In genomic region chr5:141414548-141415271, GRCh38 we compare ENCODE assay signal across 7 cellular contexts. TPM values are rescaled to one million over a fixed set of nuclear protein-coding genes. Genes with fewer than 3 reads are reported as not detected.
A peak's percentile ranks its signal among the peaks of the same experiment; 100 is the strongest.
DNase-seq lines count a peak whose midpoint lies in the region; ATAC-seq and TF ChIP-seq lines count a peak whose summit lies in the region.
"Not testable (repeated sequence)": the region's sequence is repeated elsewhere in the genome, so short reads cannot be mapped to it uniquely, and the experiment has no call there.

No MANE protein-coding gene starts in this region.

- H3K4me1 Mint-ChIP-seq in activated CD8-positive, alpha-beta T cell treated with anti-CD3 and anti-CD28 coated beads, Interleukin-2, amount 10 ng/mL, durations not matched to agents 7 days and 5 days (ENCODE audit: low read depth) = peaks cover 24% of the 10 kb centered on the region
- peaks cover 22% of the 10 kb centered on the region for H3K4me1 Mint-ChIP-seq in activated naive CD8-positive, alpha-beta T cell (ENCODE audit: low read depth)
- peaks cover 10 to 22% of the 10 kb centered on the region in 2 donors for H3K4me1 Mint-ChIP-seq in effector memory CD8-positive, alpha-beta T cell (ENCODE audit: low read depth in 2 of 2)
- H3K4me1 Mint-ChIP-seq in stimulated activated naive CD8-positive, alpha-beta T cell treated with anti-CD3 and anti-CD28 coated beads, Interleukin-15, amount 100 ng/mL, for 72 hours = peaks cover 35% of the 10 kb centered on the region

- H3K9me3 ChIP-seq in muscle layer of duodenum (ENCODE audit: control insufficient read depth in 1 of 2, low read length in 2 of 2) = peaks cover 49 to 78% of the 10 kb centered on the region in 2 donors
- H3K9me3 ChIP-seq in neural cell (ENCODE audit: low read length) = peaks cover 81% of the 10 kb centered on the region

- peak overlapping the region; percentile 10 for H3K4me3 Mint-ChIP-seq in activated CD8-positive, alpha-beta T cell treated with anti-CD3 and anti-CD28 coated beads, Interleukin-2, amount 10 ng/mL, durations not matched to agents 7 days and 5 days
- H3K4me3 Mint-ChIP-seq in activated naive CD8-positive, alpha-beta T cell = peak overlapping the region; percentile 89
- H3K4me3 Mint-ChIP-seq in effector memory CD8-positive, alpha-beta T cell = peak overlapping the region; percentile 7 to 43
- H3K4me3 Mint-ChIP-seq in stimulated activated naive CD8-positive, alpha-beta T cell treated with anti-CD3 and anti-CD28 coated beads, Interleukin-15, amount 100 ng/mL, for 72 hours = peak overlapping the region; percentile 39 to 55

- not testable (repeated sequence) for ATAC-seq in activated CD8-positive, alpha-beta T cell treated with anti-CD3 and anti-CD28 coated beads, Interleukin-2, amount 10 ng/mL, durations not matched to agents 7 days and 5 days; effector memory CD8-positive, alpha-beta T cell (replicated peaks); stimulated activated naive CD8-positive, alpha-beta T cell treated with anti-CD3 and anti-CD28 coated beads, Interleukin-15, amount 100 ng/mL, for 72 hours

- not testable (repeated sequence) for H3K4me1 ChIP-seq in muscle layer of duodenum (ENCODE audit: control insufficient read depth in 1 of 2, insufficient read depth in 2 of 2, low read length in 2 of 2)

- CTCF ChIA-PET in activated CD8-positive, alpha-beta T cell treated with anti-CD3 and anti-CD28 coated beads, Interleukin-2, amount 10 ng/mL, durations not matched to agents 7 days and 5 days (lab: Charles Lee) = interaction anchor here (1.2 to 4.1 kb wide), 6 partner anchors 16 to 110 kb away, joined by 7 to 36 read pairs (median 16); partner anchors contain the start of genes PCDHGA12, PCDHGB4, PCDHGB5 and TAF7

- DNase-seq in GM06990 (ENCODE audit: extremely low read depth, insufficient read length); activated CD8-positive, alpha-beta T cell treated with anti-CD3 and anti-CD28 coated beads, Interleukin-2, amount 10 ng/mL, durations not matched to agents 7 days and 5 days; effector memory CD8-positive, alpha-beta T cell; stimulated activated naive CD8-positive, alpha-beta T cell treated with anti-CD3 and anti-CD28 coated beads, Interleukin-15, amount 100 ng/mL, for 72 hours: not testable (repeated sequence)

- H3K27me3 ChIP-seq in GM06990 (replicated peaks; ENCODE audit: control insufficient read depth, insufficient read depth, low read length); muscle layer of duodenum (ENCODE audit: low read depth, low read length); neural cell (ENCODE audit: insufficient read depth, low read depth, low read length): not testable (repeated sequence)

- not testable (repeated sequence) for H3K4me2 ChIP-seq in neural cell (ENCODE audit: low read length)

- H3K27ac Mint-ChIP-seq in activated CD8-positive, alpha-beta T cell treated with anti-CD3 and anti-CD28 coated beads, Interleukin-2, amount 10 ng/mL, durations not matched to agents 7 days and 5 days; activated naive CD8-positive, alpha-beta T cell; effector memory CD8-positive, alpha-beta T cell; stimulated activated naive CD8-positive, alpha-beta T cell treated with anti-CD3 and anti-CD28 coated beads, Interleukin-15, amount 100 ng/mL, for 72 hours: not testable (repeated sequence)

- not testable (repeated sequence) for H3K27ac ChIP-seq in muscle layer of duodenum (ENCODE audit: low read length); neural cell (ENCODE audit: low read length)

- H3K79me2 ChIP-seq in neural cell (replicated peaks; ENCODE audit: insufficient read depth, low read length) = peaks cover 70% of the 10 kb centered on the region

- H2AFZ ChIP-seq in neural cell (ENCODE audit: low read depth, low read length) = not testable (repeated sequence)

- not testable (repeated sequence) for H3F3A ChIP-seq in neural cell (ENCODE audit: insufficient read depth, low read length, poor library complexity, severe bottlenecking)

- peaks cover 21% of the 10 kb centered on the region for H3K36me3 Mint-ChIP-seq in activated CD8-positive, alpha-beta T cell treated with anti-CD3 and anti-CD28 coated beads, Interleukin-2, amount 10 ng/mL, durations not matched to agents 7 days and 5 days (ENCODE audit: low read depth)
- H3K36me3 Mint-ChIP-seq in activated naive CD8-positive, alpha-beta T cell = peaks cover 27% of the 10 kb centered on the region
- peaks cover 18% of the 10 kb centered on the region for H3K36me3 Mint-ChIP-seq in effector memory CD8-positive, alpha-beta T cell (ENCODE audit: insufficient read depth)

- peaks cover 60% of the 10 kb centered on the region for H3K27me3 Mint-ChIP-seq in activated CD8-positive, alpha-beta T cell treated with anti-CD3 and anti-CD28 coated beads, Interleukin-2, amount 10 ng/mL, durations not matched to agents 7 days and 5 days (ENCODE audit: low read depth)
- H3K27me3 Mint-ChIP-seq in activated naive CD8-positive, alpha-beta T cell = peaks cover 49% of the 10 kb centered on the region
- peaks cover 61 to 77% of the 10 kb centered on the region in 2 donors for H3K27me3 Mint-ChIP-seq in effector memory CD8-positive, alpha-beta T cell
- H3K27me3 Mint-ChIP-seq in stimulated activated naive CD8-positive, alpha-beta T cell treated with anti-CD3 and anti-CD28 coated beads, Interleukin-15, amount 100 ng/mL, for 72 hours = peaks cover 82% of the 10 kb centered on the region

- not testable (repeated sequence) for TF ChIP-seq RAD21 in neural cell (conservative IDR thresholded peaks at IDR 0.05)

- H3K4me3 ChIP-seq in GM06990 (replicated peaks; ENCODE audit: low read depth, low read length) (peak overlapping the region; percentile 39; the same call in 1 of the 2 replicates), muscle layer of duodenum (ENCODE audit: low read depth in 1 of 2, low read length in 2 of 2) (peak overlapping the region; percentile 17 to 70), neural cell (ENCODE audit: low read length) (peak overlapping the region; percentile 66)

- POLR2A ChIA-PET in activated CD8-positive, alpha-beta T cell treated with anti-CD3 and anti-CD28 coated beads, Interleukin-2, amount 10 ng/mL, durations not matched to agents 7 days and 5 days (lab: Charles Lee) = not testable (repeated sequence)

- TF ChIP-seq EP300 in neural cell (conservative IDR thresholded peaks at IDR 0.05; ENCODE audit: poor library complexity, severe bottlenecking) = not testable (repeated sequence)

- peaks cover 23% of the 10 kb centered on the region for H3K9me3 Mint-ChIP-seq in activated CD8-positive, alpha-beta T cell treated with anti-CD3 and anti-CD28 coated beads, Interleukin-2, amount 10 ng/mL, durations not matched to agents 7 days and 5 days (ENCODE audit: insufficient read depth)
- H3K9me3 Mint-ChIP-seq in activated naive CD8-positive, alpha-beta T cell (ENCODE audit: low read depth) = peaks cover 14% of the 10 kb centered on the region
- H3K9me3 Mint-ChIP-seq in effector memory CD8-positive, alpha-beta T cell = peaks cover 7 to 19% of the 10 kb centered on the region in 2 donors
- peaks cover 12 to 26% of the 10 kb centered on the region in 2 donors for H3K9me3 Mint-ChIP-seq in stimulated activated naive CD8-positive, alpha-beta T cell treated with anti-CD3 and anti-CD28 coated beads, Interleukin-15, amount 100 ng/mL, for 72 hours

- not testable (repeated sequence) for H3K36me3 ChIP-seq in GM06990 (ENCODE audit: control insufficient read depth, insufficient read depth, low read length)
- H3K36me3 ChIP-seq in muscle layer of duodenum (ENCODE audit: control insufficient read depth in 1 of 2, insufficient read depth in 2 of 2, low read length in 2 of 2) (peaks cover 0 to 17% of the 10 kb centered on the region in 2 donors), neural cell (ENCODE audit: insufficient read depth, low read length) (peaks cover 86% of the 10 kb centered on the region)

- not testable (repeated sequence) for TF ChIP-seq CTCF in GM06990 (IDR thresholded peaks at IDR 0.05; ENCODE audit: insufficient read depth, low read length, poor library complexity, severe bottlenecking); neural cell (IDR thresholded peaks at IDR 0.05; ENCODE audit: poor library complexity, severe bottlenecking)

- H3K9ac ChIP-seq in neural cell (ENCODE audit: low read length) = not testable (repeated sequence)

- H3K9me2 ChIP-seq in neural cell (ENCODE audit: insufficient read depth, low read length) = not testable (repeated sequence)

- not testable (repeated sequence) for H4K20me1 ChIP-seq in neural cell (ENCODE audit: insufficient read depth)

RNA-seq across cellular contexts. Expression of gene PCDHGA10, which starts 1.9 kb away (rescaled TPM):
- not detected for total RNA-seq in activated CD8-positive, alpha-beta T cell treated with anti-CD3 and anti-CD28 coated beads, Interleukin-2, amount 10 ng/mL, durations not matched to agents 7 days and 5 days
- polyA plus RNA-seq in neural cell = 7.3 and 8.1 TPM in 2 replicates
- 31.9 and 40.4 TPM in 2 replicates for polyA minus RNA-seq in neural cell

RNA-seq across cellular contexts. Expression of gene PCDHGB7, which starts 2.8 kb away (rescaled TPM):
- total RNA-seq in activated CD8-positive, alpha-beta T cell treated with anti-CD3 and anti-CD28 coated beads, Interleukin-2, amount 10 ng/mL, durations not matched to agents 7 days and 5 days = not detected
- polyA plus RNA-seq in neural cell = 4.7 and 5.1 TPM in 2 replicates
- polyA minus RNA-seq in neural cell = 36.0 and 40.6 TPM in 2 replicates

RNA-seq across cellular contexts. Expression of gene PCDHGA11, which starts 6.1 kb away (rescaled TPM):
- under 1 TPM in 1 of 2 experiments, not detected in 1; 0.05 TPM for total RNA-seq in activated CD8-positive, alpha-beta T cell treated with anti-CD3 and anti-CD28 coated beads, Interleukin-2, amount 10 ng/mL, durations not matched to agents 7 days and 5 days
- polyA plus RNA-seq in neural cell = 0.32 and 0.62 TPM in 2 replicates
- 15.3 and 21.2 TPM in 2 replicates for polyA minus RNA-seq in neural cell

RNA-seq across cellular contexts. Expression of gene PCDHGB6, which starts 6.9 kb away (rescaled TPM):
- not detected for total RNA-seq in activated CD8-positive, alpha-beta T cell treated with anti-CD3 and anti-CD28 coated beads, Interleukin-2, amount 10 ng/mL, durations not matched to agents 7 days and 5 days
- 29.2 and 34.4 TPM in 2 replicates for polyA plus RNA-seq in neural cell
- 97.4 and 98.9 TPM in 2 replicates for polyA minus RNA-seq in neural cell

RNA-seq across cellular contexts. Expression of gene PCDHGA9, which starts 12.1 kb away (rescaled TPM):
- total RNA-seq in activated CD8-positive, alpha-beta T cell treated with anti-CD3 and anti-CD28 coated beads, Interleukin-2, amount 10 ng/mL, durations not matched to agents 7 days and 5 days = under 1 TPM in 1 of 2 experiments, not detected in 1; 0.08 TPM
- polyA plus RNA-seq in neural cell = 0.11 TPM in 1 of 2 replicates, not detected in the other
- 5.1 and 5.8 TPM in 2 replicates for polyA minus RNA-seq in neural cell

Comparison
In these comparisons a context has a peak if more than half of its experiments do, and no peak if none do; other contexts are left out.
1. H3K4me3 Mint-ChIP-seq: peak in every context shown above with its lines; median percentile 89 in activated naive CD8-positive, alpha-beta T cell; 47 in stimulated activated naive CD8-positive, alpha-beta T cell treated with anti-CD3 and anti-CD28 coated beads, Interleukin-15, amount 100 ng/mL, for 72 hours; 25 in effector memory CD8-positive, alpha-beta T cell; 10 in activated CD8-positive, alpha-beta T cell treated with anti-CD3 and anti-CD28 coated beads, Interleukin-2, amount 10 ng/mL, durations not matched to agents 7 days and 5 days.